Comparison of ENCODE assay signal across 8 cellular contexts in the genomic region with DNA sequence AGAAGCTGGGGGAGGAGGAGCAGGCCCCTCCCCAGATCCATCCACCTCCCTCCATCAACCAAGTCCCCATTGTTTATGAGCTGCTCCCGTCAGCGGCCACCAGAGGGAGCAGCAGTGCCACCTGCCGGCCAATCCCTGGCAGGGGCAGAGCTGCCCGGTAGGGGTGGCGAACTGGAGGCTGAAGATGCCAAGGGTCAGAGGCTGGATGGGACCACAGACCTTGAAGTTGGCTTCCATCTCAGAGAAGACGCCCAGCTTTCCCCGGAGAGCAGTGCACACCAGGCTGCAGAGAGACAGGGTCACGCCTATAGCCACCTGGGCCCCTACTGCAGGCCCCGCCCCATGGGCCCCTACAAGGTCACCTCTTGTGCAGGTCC.
A peak's percentile ranks its signal among the peaks of the same experiment; 100 is the strongest.
DNase-seq lines count a peak whose midpoint lies in the region; ATAC-seq lines count a peak whose summit lies in the region.

No MANE protein-coding gene starts in this region.

- no peaks in the 10 kb centered on the region for H3K27me3 ChIP-seq in layer of hippocampus (ENCODE audit: control insufficient read depth, insufficient read depth, low read length)

- in situ Hi-C loops in ACHN (cut with HindIII; ENCODE audit: low pct_ligation_motif_present, low pct_unique_long_range_greater_than_20kb, low sequenced_read_pairs) = no loop called here

- DNase-seq in ACHN (peak; percentile 72), GM19238 (ENCODE audit: insufficient read length, low spot score) (peak; percentile 85), NCI-H2227 treated with DMSO at 0.1 percent for 48 hours (lab: John Stamatoyannopoulos, UW) (peak; percentile 65), caudate nucleus (lab: John Stamatoyannopoulos, UW) (peak in 56 of 61 donors; percentile 7 to 83 (median 57))
- peak; percentile 63 to 71 (median 66) for DNase-seq in activated CD4-positive, CD25-positive, alpha-beta regulatory T cell (lab: John Stamatoyannopoulos, UW)
- DNase-seq in stimulated activated CD4-positive, alpha-beta T cell treated with anti-CD3 and anti-CD28 coated beads, Interleukin-4, amount 100 ng/mL, for 24 hours = peak; percentile 82

- H3K27ac ChIP-seq in caudate nucleus (ENCODE audit: low read depth, low read length) = no peak overlapping the region
- H3K27ac ChIP-seq in layer of hippocampus (ENCODE audit: low read depth, low read length) = peak overlapping the region; percentile 52

- no peak for ATAC-seq in GM21360 (IDR thresholded peaks at IDR 0.05; ENCODE audit: unreplicated experiment)
